In the genomic region with DNA sequence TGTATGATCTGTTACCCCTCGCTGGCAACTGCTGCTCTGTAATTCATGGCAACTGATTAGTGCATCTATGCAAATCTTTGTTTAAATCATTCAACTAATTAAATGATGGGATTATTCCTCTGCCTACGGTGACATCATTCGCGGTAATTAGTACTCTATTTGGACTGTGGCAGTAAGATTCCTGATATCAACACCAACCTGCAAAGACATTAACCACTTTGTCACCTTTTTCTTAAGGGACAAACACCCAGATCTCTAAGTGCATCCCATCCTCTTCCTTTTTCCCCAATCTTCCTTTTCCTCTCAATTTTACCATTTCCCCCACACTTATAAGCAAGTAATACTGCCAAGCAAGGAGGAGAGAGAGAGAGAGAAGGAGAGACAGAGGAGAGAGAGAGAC, we compare ENCODE assay signal across 1 cellular context.
TF ChIP-seq lines count a peak whose summit lies in the region.

No MANE protein-coding gene starts in this region.

TF ChIP-seq in GM23338, 12 proteins besides CTCF, POLR2A, EP300 and RAD21 (continued from another document):
- TF ChIP-seq, protein P1, sequence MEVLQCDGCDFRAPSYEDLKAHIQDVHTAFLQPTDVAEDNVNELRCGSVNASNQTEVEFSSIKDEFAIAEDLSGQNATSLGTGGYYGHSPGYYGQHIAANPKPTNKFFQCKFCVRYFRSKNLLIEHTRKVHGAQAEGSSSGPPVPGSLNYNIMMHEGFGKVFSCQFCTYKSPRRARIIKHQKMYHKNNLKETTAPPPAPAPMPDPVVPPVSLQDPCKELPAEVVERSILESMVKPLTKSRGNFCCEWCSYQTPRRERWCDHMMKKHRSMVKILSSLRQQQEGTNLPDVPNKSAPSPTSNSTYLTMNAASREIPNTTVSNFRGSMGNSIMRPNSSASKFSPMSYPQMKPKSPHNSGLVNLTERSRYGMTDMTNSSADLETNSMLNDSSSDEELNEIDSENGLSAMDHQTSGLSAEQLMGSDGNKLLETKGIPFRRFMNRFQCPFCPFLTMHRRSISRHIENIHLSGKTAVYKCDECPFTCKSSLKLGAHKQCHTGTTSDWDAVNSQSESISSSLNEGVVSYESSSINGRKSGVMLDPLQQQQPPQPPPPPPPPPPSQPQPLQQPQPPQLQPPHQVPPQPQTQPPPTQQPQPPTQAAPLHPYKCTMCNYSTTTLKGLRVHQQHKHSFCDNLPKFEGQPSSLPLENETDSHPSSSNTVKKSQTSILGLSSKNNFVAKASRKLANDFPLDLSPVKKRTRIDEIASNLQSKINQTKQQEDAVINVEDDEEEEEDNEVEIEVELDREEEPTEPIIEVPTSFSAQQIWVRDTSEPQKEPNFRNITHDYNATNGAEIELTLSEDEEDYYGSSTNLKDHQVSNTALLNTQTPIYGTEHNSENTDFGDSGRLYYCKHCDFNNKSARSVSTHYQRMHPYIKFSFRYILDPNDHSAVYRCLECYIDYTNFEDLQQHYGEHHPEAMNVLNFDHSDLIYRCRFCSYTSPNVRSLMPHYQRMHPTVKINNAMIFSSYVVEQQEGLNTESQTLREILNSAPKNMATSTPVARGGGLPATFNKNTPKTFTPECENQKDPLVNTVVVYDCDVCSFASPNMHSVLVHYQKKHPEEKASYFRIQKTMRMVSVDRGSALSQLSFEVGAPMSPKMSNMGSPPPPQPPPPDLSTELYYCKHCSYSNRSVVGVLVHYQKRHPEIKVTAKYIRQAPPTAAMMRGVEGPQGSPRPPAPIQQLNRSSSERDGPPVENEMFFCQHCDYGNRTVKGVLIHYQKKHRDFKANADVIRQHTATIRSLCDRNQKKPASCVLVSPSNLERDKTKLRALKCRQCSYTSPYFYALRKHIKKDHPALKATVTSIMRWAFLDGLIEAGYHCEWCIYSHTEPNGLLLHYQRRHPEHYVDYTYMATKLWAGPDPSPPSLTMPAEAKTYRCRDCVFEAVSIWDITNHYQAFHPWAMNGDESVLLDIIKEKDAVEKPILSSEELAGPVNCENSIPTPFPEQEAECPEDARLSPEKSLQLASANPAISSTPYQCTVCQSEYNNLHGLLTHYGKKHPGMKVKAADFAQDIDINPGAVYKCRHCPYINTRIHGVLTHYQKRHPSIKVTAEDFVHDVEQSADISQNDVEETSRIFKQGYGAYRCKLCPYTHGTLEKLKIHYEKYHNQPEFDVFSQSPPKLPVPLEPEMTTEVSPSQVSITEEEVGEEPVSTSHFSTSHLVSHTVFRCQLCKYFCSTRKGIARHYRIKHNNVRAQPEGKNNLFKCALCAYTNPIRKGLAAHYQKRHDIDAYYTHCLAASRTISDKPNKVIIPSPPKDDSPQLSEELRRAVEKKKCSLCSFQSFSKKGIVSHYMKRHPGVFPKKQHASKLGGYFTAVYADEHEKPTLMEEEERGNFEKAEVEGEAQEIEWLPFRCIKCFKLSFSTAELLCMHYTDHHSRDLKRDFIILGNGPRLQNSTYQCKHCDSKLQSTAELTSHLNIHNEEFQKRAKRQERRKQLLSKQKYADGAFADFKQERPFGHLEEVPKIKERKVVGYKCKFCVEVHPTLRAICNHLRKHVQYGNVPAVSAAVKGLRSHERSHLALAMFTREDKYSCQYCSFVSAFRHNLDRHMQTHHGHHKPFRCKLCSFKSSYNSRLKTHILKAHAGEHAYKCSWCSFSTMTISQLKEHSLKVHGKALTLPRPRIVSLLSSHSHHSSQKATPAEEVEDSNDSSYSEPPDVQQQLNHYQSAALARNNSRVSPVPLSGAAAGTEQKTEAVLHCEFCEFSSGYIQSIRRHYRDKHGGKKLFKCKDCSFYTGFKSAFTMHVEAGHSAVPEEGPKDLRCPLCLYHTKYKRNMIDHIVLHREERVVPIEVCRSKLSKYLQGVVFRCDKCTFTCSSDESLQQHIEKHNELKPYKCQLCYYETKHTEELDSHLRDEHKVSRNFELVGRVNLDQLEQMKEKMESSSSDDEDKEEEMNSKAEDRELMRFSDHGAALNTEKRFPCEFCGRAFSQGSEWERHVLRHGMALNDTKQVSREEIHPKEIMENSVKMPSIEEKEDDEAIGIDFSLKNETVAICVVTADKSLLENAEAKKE (CRISPR knock-in tag; IDR thresholded peaks at IDR 0.05): no peak
- TF ChIP-seq NANOG (IDR thresholded peaks at IDR 0.05; ENCODE audit: borderline replicate concordance) (no peak), POLR2AphosphoS5 (IDR thresholded peaks at IDR 0.05; ENCODE audit: low read depth) (no peak), EZH2phosphoT487 (IDR thresholded peaks at IDR 0.05; ENCODE audit: unreplicated experiment) (no peak), STAT1 (IDR thresholded peaks at IDR 0.05; ENCODE audit: unreplicated experiment) (no peak), JUNB (IDR thresholded peaks at IDR 0.05; ENCODE audit: unreplicated experiment) (no peak), ZNF331 (CRISPR knock-in tag; IDR thresholded peaks at IDR 0.05; ENCODE audit: low read depth) (no peak)
- TF ChIP-seq, protein P2, sequence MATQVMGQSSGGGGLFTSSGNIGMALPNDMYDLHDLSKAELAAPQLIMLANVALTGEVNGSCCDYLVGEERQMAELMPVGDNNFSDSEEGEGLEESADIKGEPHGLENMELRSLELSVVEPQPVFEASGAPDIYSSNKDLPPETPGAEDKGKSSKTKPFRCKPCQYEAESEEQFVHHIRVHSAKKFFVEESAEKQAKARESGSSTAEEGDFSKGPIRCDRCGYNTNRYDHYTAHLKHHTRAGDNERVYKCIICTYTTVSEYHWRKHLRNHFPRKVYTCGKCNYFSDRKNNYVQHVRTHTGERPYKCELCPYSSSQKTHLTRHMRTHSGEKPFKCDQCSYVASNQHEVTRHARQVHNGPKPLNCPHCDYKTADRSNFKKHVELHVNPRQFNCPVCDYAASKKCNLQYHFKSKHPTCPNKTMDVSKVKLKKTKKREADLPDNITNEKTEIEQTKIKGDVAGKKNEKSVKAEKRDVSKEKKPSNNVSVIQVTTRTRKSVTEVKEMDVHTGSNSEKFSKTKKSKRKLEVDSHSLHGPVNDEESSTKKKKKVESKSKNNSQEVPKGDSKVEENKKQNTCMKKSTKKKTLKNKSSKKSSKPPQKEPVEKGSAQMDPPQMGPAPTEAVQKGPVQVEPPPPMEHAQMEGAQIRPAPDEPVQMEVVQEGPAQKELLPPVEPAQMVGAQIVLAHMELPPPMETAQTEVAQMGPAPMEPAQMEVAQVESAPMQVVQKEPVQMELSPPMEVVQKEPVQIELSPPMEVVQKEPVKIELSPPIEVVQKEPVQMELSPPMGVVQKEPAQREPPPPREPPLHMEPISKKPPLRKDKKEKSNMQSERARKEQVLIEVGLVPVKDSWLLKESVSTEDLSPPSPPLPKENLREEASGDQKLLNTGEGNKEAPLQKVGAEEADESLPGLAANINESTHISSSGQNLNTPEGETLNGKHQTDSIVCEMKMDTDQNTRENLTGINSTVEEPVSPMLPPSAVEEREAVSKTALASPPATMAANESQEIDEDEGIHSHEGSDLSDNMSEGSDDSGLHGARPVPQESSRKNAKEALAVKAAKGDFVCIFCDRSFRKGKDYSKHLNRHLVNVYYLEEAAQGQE (IDR thresholded peaks at IDR 0.05; ENCODE audit: unreplicated experiment): no peak
- TF ChIP-seq, protein P3, sequence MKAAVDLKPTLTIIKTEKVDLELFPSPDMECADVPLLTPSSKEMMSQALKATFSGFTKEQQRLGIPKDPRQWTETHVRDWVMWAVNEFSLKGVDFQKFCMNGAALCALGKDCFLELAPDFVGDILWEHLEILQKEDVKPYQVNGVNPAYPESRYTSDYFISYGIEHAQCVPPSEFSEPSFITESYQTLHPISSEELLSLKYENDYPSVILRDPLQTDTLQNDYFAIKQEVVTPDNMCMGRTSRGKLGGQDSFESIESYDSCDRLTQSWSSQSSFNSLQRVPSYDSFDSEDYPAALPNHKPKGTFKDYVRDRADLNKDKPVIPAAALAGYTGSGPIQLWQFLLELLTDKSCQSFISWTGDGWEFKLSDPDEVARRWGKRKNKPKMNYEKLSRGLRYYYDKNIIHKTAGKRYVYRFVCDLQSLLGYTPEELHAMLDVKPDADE (IDR thresholded peaks at IDR 0.05): no peak
TF ChIP-seq in GM23338: peak in this region for 0.
